1 cellular context compared by ENCODE assay signal in the genomic region with DNA sequence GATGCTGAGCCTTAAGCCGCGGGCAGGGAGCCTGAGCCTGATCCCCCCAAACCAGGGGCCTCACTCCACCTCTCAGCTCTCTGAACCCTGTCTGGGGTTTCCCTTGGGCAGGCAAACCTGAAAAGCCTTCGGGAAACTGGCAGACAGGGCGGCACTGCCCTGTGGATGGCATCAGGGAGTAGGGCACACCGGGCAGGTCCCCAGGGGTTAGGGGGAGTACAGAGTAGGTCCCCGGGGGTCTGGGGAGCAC.
TF ChIP-seq lines count a peak whose summit lies in the region.

No MANE protein-coding gene starts in this region.

TF ChIP-seq in K562, 482 proteins besides CTCF, POLR2A, EP300 and RAD21:
- peak; percentile 35 for TF ChIP-seq POLR2G (IDR thresholded peaks at IDR 0.05; ENCODE audit: low read depth, low read length)
- TF ChIP-seq ZBED1 (IDR thresholded peaks at IDR 0.05) = no peak
- TF ChIP-seq MYNN (IDR thresholded peaks at IDR 0.05) = 0 out of 2 replicates have a peak, but pooled peaks have one; percentile 4
- TF ChIP-seq MYNN (CRISPR knock-in tag; IDR thresholded peaks at IDR 0.05) = no peak
- 0 out of 2 replicates have a peak, but pooled peaks have one; percentile 2 for TF ChIP-seq NR3C1 (CRISPR knock-in tag; IDR thresholded peaks at IDR 0.05)
- TF ChIP-seq, protein P1, sequence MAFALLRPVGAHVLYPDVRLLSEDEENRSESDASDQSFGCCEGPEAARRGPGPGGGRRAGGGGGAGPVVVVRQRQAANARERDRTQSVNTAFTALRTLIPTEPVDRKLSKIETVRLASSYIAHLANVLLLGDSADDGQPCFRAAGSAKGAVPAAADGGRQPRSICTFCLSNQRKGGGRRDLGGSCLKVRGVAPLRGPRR (CRISPR knock-in tag; IDR thresholded peaks at IDR 0.05) = no peak
- no peak for TF ChIP-seq SPI1 (IDR thresholded peaks at IDR 0.05; ENCODE audit: borderline replicate concordance, low read depth, low read length)
